In the genomic region with DNA sequence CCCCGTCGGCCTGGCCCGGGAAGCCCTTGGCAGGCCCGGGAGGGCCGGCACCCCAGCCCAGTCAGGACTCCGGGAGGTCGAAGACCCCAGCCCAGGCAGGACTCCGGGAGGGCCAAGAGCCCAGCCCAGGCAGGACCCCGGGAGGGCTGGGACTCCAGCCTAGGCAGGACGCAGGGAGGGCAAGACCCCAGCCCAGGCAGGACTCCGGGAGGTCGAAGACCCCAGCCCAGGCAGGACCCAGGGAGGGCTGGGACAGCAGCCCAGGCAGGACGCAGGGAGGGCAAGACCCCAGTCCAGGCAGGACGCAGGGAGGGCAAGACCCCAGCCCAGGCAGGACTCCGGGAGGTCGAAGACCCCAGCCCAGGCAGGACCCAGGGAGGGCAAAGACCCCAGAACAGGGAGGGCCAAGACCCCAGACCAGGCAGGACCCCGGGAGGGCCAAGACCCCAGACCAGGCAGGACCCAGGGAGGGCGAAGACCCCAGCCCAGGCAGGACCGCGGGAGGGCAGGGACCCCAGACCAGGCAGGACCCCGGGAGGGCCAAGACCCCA, we compare ENCODE assay signal across 8 cellular contexts. TPM values are rescaled to one million over a fixed set of nuclear protein-coding genes. Genes with fewer than 3 reads are reported as not detected.
DNase-seq lines count a peak whose midpoint lies in the region; TF ChIP-seq lines count a peak whose summit lies in the region.
"Not testable (repeated sequence)": the region's sequence is repeated elsewhere in the genome, so short reads cannot be mapped to it uniquely, and the experiment has no call there.

No MANE protein-coding gene starts in this region.

- H3K27me3 Mint-ChIP-seq in CD4-positive, alpha-beta memory T cell; brain: not testable (repeated sequence)
- peaks cover 10% of the 10 kb centered on the region for H3K27me3 Mint-ChIP-seq in progenitor cell of endocrine pancreas

- peaks cover 11 to 32% (median 16%) of the 10 kb centered on the region in 4 donors for H3K4me1 Mint-ChIP-seq in CD4-positive, alpha-beta memory T cell
- H3K4me1 Mint-ChIP-seq in brain (peaks cover 28% of the 10 kb centered on the region), progenitor cell of endocrine pancreas (ENCODE audit: low read depth) (peaks cover 16% of the 10 kb centered on the region)

- not testable (repeated sequence) for TF ChIP-seq EP300 in transverse colon (IDR thresholded peaks at IDR 0.05; ENCODE audit: low read depth)

- not testable (repeated sequence) for H3K27ac Mint-ChIP-seq in CD4-positive, alpha-beta memory T cell; brain; progenitor cell of endocrine pancreas

- TF ChIP-seq CTCF in VCaP (conservative IDR thresholded peaks at IDR 0.05); brain (conservative IDR thresholded peaks at IDR 0.05); fibroblast of mammary gland (conservative IDR thresholded peaks at IDR 0.05; ENCODE audit: control insufficient read depth, insufficient read depth, low read depth, low read length); lower leg skin (IDR thresholded peaks at IDR 0.05); progenitor cell of endocrine pancreas (IDR thresholded peaks at IDR 0.05; ENCODE audit: unreplicated experiment); transverse colon (IDR thresholded peaks at IDR 0.05): not testable (repeated sequence)

- peak overlapping the region in 3 of 8 donors; percentile 5 to 86 (median 8) for H3K4me3 Mint-ChIP-seq in CD4-positive, alpha-beta memory T cell
- peak overlapping the region in 4 of 5 experiments; percentile 22 to 62 (median 44) for H3K4me3 Mint-ChIP-seq in brain
- H3K4me3 Mint-ChIP-seq in progenitor cell of endocrine pancreas (ENCODE audit: low read depth) = peak overlapping the region; percentile 58

- not testable (repeated sequence) for H3K9me3 ChIP-seq in CD4-positive, alpha-beta memory T cell (ENCODE audit: control insufficient read depth in 1 of 2, low read length in 2 of 2); HUES48 (ENCODE audit: control insufficient read depth, insufficient read depth, low read length); transverse colon

- H3K4me1 ChIP-seq in CD4-positive, alpha-beta memory T cell (ENCODE audit: insufficient read depth, low read length) = peaks cover 29% of the 10 kb centered on the region
- H3K4me1 ChIP-seq in HUES48 (ENCODE audit: control insufficient read depth, insufficient read depth, low read length) = not testable (repeated sequence)
- H3K4me1 ChIP-seq in transverse colon = peaks cover 10 to 27% (median 23%) of the 10 kb centered on the region in 4 donors

- not testable (repeated sequence) for H3K36me3 Mint-ChIP-seq in CD4-positive, alpha-beta memory T cell
- H3K36me3 Mint-ChIP-seq in brain = peaks cover 28% of the 10 kb centered on the region
- H3K36me3 Mint-ChIP-seq in progenitor cell of endocrine pancreas (ENCODE audit: insufficient read depth) = peaks cover 20% of the 10 kb centered on the region

- CTCF ChIA-PET in CD4-positive, alpha-beta memory T cell (lab: Charles Lee; ENCODE audit: partially characterized antibody) = not testable (repeated sequence)

- peak overlapping the region; percentile 59 to 69 for H3K4me3 ChIP-seq in CD4-positive, alpha-beta memory T cell (ENCODE audit: low read length in 2 of 2)
- H3K4me3 ChIP-seq in HUES48 (ENCODE audit: low read depth, low read length) (peak overlapping the region; percentile 86), fibroblast of mammary gland (ENCODE audit: control insufficient read depth, low read depth, low read length) (peak overlapping the region; percentile 76), lower leg skin (ENCODE audit: low read depth, poor library complexity, severe bottlenecking) (peak overlapping the region; percentile 96), transverse colon (peak overlapping the region; percentile 93 to 98 (median 96))

- WGBS in lower leg skin, 2 donors = 2 to 5% methylated on average over 12 to 20 of the region's 21 CpGs
- 2% methylated on average over 14 of the region's 21 CpGs; no CpG with 5 or more reads in 1 of the 2 donors for WGBS in transverse colon (ENCODE audit: low coverage in 1 of 2), 2 donors

- not testable (repeated sequence) for TF ChIP-seq POLR2A in lower leg skin (IDR thresholded peaks at IDR 0.05); transverse colon (IDR thresholded peaks at IDR 0.05)

- H3K9me3 Mint-ChIP-seq in CD4-positive, alpha-beta memory T cell; progenitor cell of endocrine pancreas (ENCODE audit: low read depth): not testable (repeated sequence)
- H3K9me3 Mint-ChIP-seq in brain = peaks cover 0 to 21% (median 5%) of the 10 kb centered on the region in 5 experiments

- intact Hi-C loops in CD4-positive, alpha-beta memory T cell (cut with micrococcal nuclease); lower leg skin (cut with DNase I; ENCODE audit: low total_unique reads); transverse colon (cut with DNase I; ENCODE audit: low total_unique reads): not testable (repeated sequence)

- POLR2A ChIA-PET in CD4-positive, alpha-beta memory T cell (lab: Charles Lee; ENCODE audit: partially characterized antibody) = not testable (repeated sequence)

- not testable (repeated sequence) for H3K27me3 ChIP-seq in CD4-positive, alpha-beta memory T cell (ENCODE audit: insufficient read depth, low read length); HUES48 (ENCODE audit: control insufficient read depth, insufficient read depth, low read length); transverse colon

- H3K36me3 ChIP-seq in CD4-positive, alpha-beta memory T cell (ENCODE audit: insufficient read depth, low read length); transverse colon: not testable (repeated sequence)
- peaks cover 11% of the 10 kb centered on the region for H3K36me3 ChIP-seq in HUES48 (ENCODE audit: control insufficient read depth, insufficient read depth, low read length)

- not testable (repeated sequence) for DNase-seq in CD4-positive, alpha-beta memory T cell; fibroblast of mammary gland (ENCODE audit: low read depth); lower leg skin (ENCODE audit: low spot score in 2 of 2); progenitor cell of endocrine pancreas (ENCODE audit: low spot score, unreplicated experiment); transverse colon

- peak overlapping the region; percentile 94 for H3K9ac ChIP-seq in HUES48 (ENCODE audit: low read depth, low read length)

- peak overlapping the region; percentile 93 for H3K27ac ChIP-seq in CD4-positive, alpha-beta memory T cell (ENCODE audit: low read depth, low read length)
- peak overlapping the region; percentile 82 for H3K27ac ChIP-seq in HUES48 (ENCODE audit: low read depth, low read length)
- peak overlapping the region; percentile 87; the same call in 1 of the 2 replicates for H3K27ac ChIP-seq in VCaP
- H3K27ac ChIP-seq in transverse colon = peak overlapping the region; percentile 83 to 94 (median 88)

- in situ Hi-C loops in transverse colon (cut with MboI; ENCODE audit: low pct_ligation_motif_present in 1 of 4, low pct_unique_long_range_greater_than_20kb in 1 of 4, low sequenced_read_pairs in 3 of 4) = not testable (repeated sequence)

RNA-seq across cellular contexts. Expression of a gene that starts 0.5 kb away (rescaled TPM):
- total RNA-seq in CD4-positive, alpha-beta memory T cell = 10 to 100 TPM; 66.1 to 73.8 TPM
- polyA plus RNA-seq in CD4-positive, alpha-beta memory T cell = 1 to 10 TPM; 2.9 to 5.0 TPM
- polyA plus RNA-seq in brain (ENCODE audit: insufficient read depth, low read depth, low replicate concordance) = 27.6 TPM
- total RNA-seq in lower leg skin (100 to 1,000 TPM in 1 of 4 donors, 10 to 100 TPM in 3; 55.2 to 102 (median 72.3) TPM), progenitor cell of endocrine pancreas (79.8 and 87.9 TPM in 2 replicates), transverse colon (100 to 1,000 TPM in 2 of 4 donors, 10 to 100 TPM in 2; 56.5 to 256 (median 97.2) TPM)

RNA-seq across cellular contexts. Expression of a gene that starts 17.2 kb away (rescaled TPM):
- 1 to 10 TPM; 1.0 to 1.7 TPM for total RNA-seq in CD4-positive, alpha-beta memory T cell
- polyA plus RNA-seq in CD4-positive, alpha-beta memory T cell = not detected
- 1.0 TPM for polyA plus RNA-seq in brain (ENCODE audit: insufficient read depth, low read depth, low replicate concordance)
- total RNA-seq in lower leg skin (10 to 100 TPM; 16.8 to 33.8 (median 22.7) TPM), progenitor cell of endocrine pancreas (12.9 and 13.1 TPM in 2 replicates), transverse colon (10 to 100 TPM in 2 of 4 donors, 1 to 10 TPM in 2; 1.2 to 17.6 (median 9.2) TPM)

RNA-seq across cellular contexts. Expression of a gene that starts 31.8 kb away (rescaled TPM):
- 10 to 100 TPM; 12.1 to 15.4 TPM for total RNA-seq in CD4-positive, alpha-beta memory T cell
- polyA plus RNA-seq in CD4-positive, alpha-beta memory T cell = 1 to 10 TPM; 2.1 to 3.2 TPM
- polyA plus RNA-seq in brain (ENCODE audit: insufficient read depth, low read depth, low replicate concordance) = 11.6 TPM
- total RNA-seq in lower leg skin (10 to 100 TPM in 1 of 4 donors, 1 to 10 TPM in 3; 7.2 to 31.4 (median 7.7) TPM), progenitor cell of endocrine pancreas (22.6 and 23.7 TPM in 2 replicates), transverse colon (100 to 1,000 TPM in 1 of 4 donors, 10 to 100 TPM in 3; 20.3 to 199 (median 33.4) TPM)

RNA-seq across cellular contexts. Expression of a gene that starts 32.1 kb away (rescaled TPM):
- total RNA-seq in CD4-positive, alpha-beta memory T cell = 100 to 1,000 TPM; 137 to 152 TPM
- polyA plus RNA-seq in CD4-positive, alpha-beta memory T cell = 100 to 1,000 TPM; 419 to 542 TPM
- polyA plus RNA-seq in brain (ENCODE audit: insufficient read depth, low read depth, low replicate concordance) = 717 TPM
- total RNA-seq in lower leg skin = 100 to 1,000 TPM in 3 of 4 donors, 10 to 100 TPM in 1; 38.2 to 172 (median 140) TPM
- total RNA-seq in progenitor cell of endocrine pancreas = 235 and 236 TPM in 2 replicates
- 100 to 1,000 TPM in 2 of 4 donors, 10 to 100 TPM in 1, not detected in 1; 52.0 to 152 (median 148) TPM for total RNA-seq in transverse colon
